In genomic region chr19:50333235-50333736, GRCh38 we compare ENCODE assay signal across 8 cellular contexts. TPM values are rescaled to one million over a fixed set of nuclear protein-coding genes. Genes with fewer than 3 reads are reported as not detected.
A peak's percentile ranks its signal among the peaks of the same experiment; 100 is the strongest.
DNase-seq lines count a peak whose midpoint lies in the region; ATAC-seq and TF ChIP-seq lines count a peak whose summit lies in the region.

No MANE protein-coding gene starts in this region.

- H3K4me1 ChIP-seq in ectodermal cell (ENCODE audit: control insufficient read depth, insufficient read depth, low read length) = no peaks in the 10 kb centered on the region

- H3K9me3 ChIP-seq in ectodermal cell (ENCODE audit: control insufficient read depth, low read length) = no peaks in the 10 kb centered on the region

- ATAC-seq in GM18498 (IDR thresholded peaks at IDR 0.05; ENCODE audit: unreplicated experiment) = peak; percentile 50
- peak; percentile 47 for ATAC-seq in HG02885 (IDR thresholded peaks at IDR 0.05; ENCODE audit: poor library complexity, unreplicated experiment)
- peak; percentile 65 for ATAC-seq in activated CD8-positive, alpha-beta T cell treated with anti-CD3 and anti-CD28 coated beads for 36 hours
- no peak for ATAC-seq in GM21576 (IDR thresholded peaks at IDR 0.05; ENCODE audit: unreplicated experiment)

- CTCF ChIA-PET in activated CD8-positive, alpha-beta T cell treated with anti-CD3 and anti-CD28 coated beads for 36 hours (lab: Charles Lee) = interaction anchor here (0.9 to 1.7 kb wide), 3 partner anchors 9 to 127 kb away, joined by 4 to 9 read pairs (median 5); no protein-coding TSS in a partner anchor

- peaks cover 10% of the 10 kb centered on the region for H3K36me3 Mint-ChIP-seq in activated CD8-positive, alpha-beta T cell treated with anti-CD3 and anti-CD28 coated beads for 36 hours (ENCODE audit: low read depth)

- peak overlapping the region; percentile 63 for H3K4me3 ChIP-seq in ectodermal cell (ENCODE audit: insufficient read depth, low read depth, low read length)

- H3K27me3 ChIP-seq in ectodermal cell (ENCODE audit: control insufficient read depth, insufficient read depth, low read length, poor library complexity, severe bottlenecking) = peaks cover 15% of the 10 kb centered on the region

- intact Hi-C loops in activated CD8-positive, alpha-beta T cell treated with anti-CD3 and anti-CD28 coated beads for 36 hours (cut with micrococcal nuclease) = no loop called here

- DNase-seq in NCI-H446 treated with DMSO at 0.1 percent for 48 hours (lab: John Stamatoyannopoulos, UW) (peak; percentile 89), medulla oblongata (ENCODE audit: extremely low spot score) (peak; percentile 96)
- DNase-seq in activated CD8-positive, alpha-beta T cell treated with anti-CD3 and anti-CD28 coated beads for 36 hours = peak; percentile 98
- DNase-seq in stimulated activated CD4-positive, alpha-beta T cell treated with anti-CD3 and anti-CD28 coated beads, TNF-alpha, amount 100 ng/mL, for 4 hours (ENCODE audit: low read depth in 3 of 3) = peak; percentile 80 to 93 (median 88)

- H3K9me3 Mint-ChIP-seq in activated CD8-positive, alpha-beta T cell treated with anti-CD3 and anti-CD28 coated beads for 36 hours = peaks cover 7% of the 10 kb centered on the region

- H3K27me3 Mint-ChIP-seq in activated CD8-positive, alpha-beta T cell treated with anti-CD3 and anti-CD28 coated beads for 36 hours = peaks cover 56% of the 10 kb centered on the region

- no peaks in the 10 kb centered on the region for H3K36me3 ChIP-seq in ectodermal cell (ENCODE audit: control insufficient read depth, insufficient read depth, low read length)

- H3K4me3 Mint-ChIP-seq in activated CD8-positive, alpha-beta T cell treated with anti-CD3 and anti-CD28 coated beads for 36 hours = peak overlapping the region; percentile 74

- peak overlapping the region; percentile 88 for H3K27ac Mint-ChIP-seq in activated CD8-positive, alpha-beta T cell treated with anti-CD3 and anti-CD28 coated beads for 36 hours

- POLR2A ChIA-PET in activated CD8-positive, alpha-beta T cell treated with anti-CD3 and anti-CD28 coated beads for 36 hours (lab: Charles Lee) = interaction anchor here (1.0 to 2.0 kb wide), 3 partner anchors 11 to 25 kb away, joined by 3 to 6 read pairs (median 4); no protein-coding TSS in a partner anchor

- peak overlapping the region; percentile 93 for H3K27ac ChIP-seq in ectodermal cell (ENCODE audit: insufficient read depth, low read depth, low read length, poor library complexity, severe bottlenecking)

- H3K4me1 Mint-ChIP-seq in activated CD8-positive, alpha-beta T cell treated with anti-CD3 and anti-CD28 coated beads for 36 hours (ENCODE audit: low read depth) = peaks cover 56% of the 10 kb centered on the region

- no peak for TF ChIP-seq CTCF in activated CD8-positive, alpha-beta T cell treated with anti-CD3 and anti-CD28 coated beads for 36 hours (IDR thresholded peaks at IDR 0.05)

- WGBS in ectodermal cell, 2 experiments = 37 to 38% methylated on average over 34 of the region's 34 CpGs

RNA-seq across cellular contexts. Expression of gene KCNC3, which starts 4.1 kb away (rescaled TPM):
- total RNA-seq in activated CD8-positive, alpha-beta T cell treated with anti-CD3 and anti-CD28 coated beads for 36 hours = under 1 TPM; 0.77 to 0.81 TPM
- 11.1 TPM for polyA plus RNA-seq in ectodermal cell (2013, experiment 1 of 4)
- 12.3 TPM for polyA plus RNA-seq in ectodermal cell (2013, experiment 2 of 4)
- polyA plus RNA-seq in ectodermal cell (2013, experiment 3 of 4) = 6.0 TPM
- 9.1 TPM for polyA plus RNA-seq in ectodermal cell (2013, experiment 4 of 4)

RNA-seq across cellular contexts. Expression of gene NAPSA, which starts 32.2 kb away (rescaled TPM):
- 10 to 100 TPM; 18.3 to 20.0 TPM for total RNA-seq in activated CD8-positive, alpha-beta T cell treated with anti-CD3 and anti-CD28 coated beads for 36 hours
- polyA plus RNA-seq in ectodermal cell (2013, experiment 1 of 4) = 0.39 TPM
- polyA plus RNA-seq in ectodermal cell (2013, experiment 2 of 4) = 0.37 TPM
- polyA plus RNA-seq in ectodermal cell (2013, experiment 3 of 4) = 0.69 TPM
- polyA plus RNA-seq in ectodermal cell (2013, experiment 4 of 4) = 0.73 TPM

RNA-seq across cellular contexts. Expression of gene NR1H2, which starts 43.0 kb away (rescaled TPM):
- total RNA-seq in activated CD8-positive, alpha-beta T cell treated with anti-CD3 and anti-CD28 coated beads for 36 hours = 10 to 100 TPM; 50.9 to 52.3 TPM
- polyA plus RNA-seq in ectodermal cell (2013, experiment 1 of 4) = 36.5 TPM
- polyA plus RNA-seq in ectodermal cell (2013, experiment 2 of 4) = 35.2 TPM
- polyA plus RNA-seq in ectodermal cell (2013, experiment 3 of 4) = 23.8 TPM
- polyA plus RNA-seq in ectodermal cell (2013, experiment 4 of 4) = 27.4 TPM

RNA-seq across cellular contexts. Expression of gene POLD1, which starts 50.9 kb away (rescaled TPM):
- 100 to 1,000 TPM; 214 to 215 TPM for total RNA-seq in activated CD8-positive, alpha-beta T cell treated with anti-CD3 and anti-CD28 coated beads for 36 hours
- 157 TPM for polyA plus RNA-seq in ectodermal cell (2013, experiment 1 of 4)
- 134 TPM for polyA plus RNA-seq in ectodermal cell (2013, experiment 2 of 4)
- 98.3 TPM for polyA plus RNA-seq in ectodermal cell (2013, experiment 3 of 4)
- 99.4 TPM for polyA plus RNA-seq in ectodermal cell (2013, experiment 4 of 4)
